8 cellular contexts compared by ENCODE assay signal in genomic region chr5:50711280-50711679, GRCh38. TPM values are rescaled to one million over a fixed set of nuclear protein-coding genes. Genes with fewer than 3 reads are reported as not detected.
DNase-seq lines count a peak whose midpoint lies in the region; ATAC-seq and TF ChIP-seq lines count a peak whose summit lies in the region.

No MANE protein-coding gene starts in this region.

- in situ Hi-C loops in HAP-1 (cut with MboI; ENCODE audit: low sequenced_read_pairs): no loop called here

- no peaks in the 10 kb centered on the region for H3K4me1 ChIP-seq in HAP-1

- ATAC-seq in GM18505 (IDR thresholded peaks at IDR 0.05; ENCODE audit: unreplicated experiment): peak; percentile 95

- H3K36me3 ChIP-seq in HAP-1 (replicated peaks): no peaks in the 10 kb centered on the region

- DNase-seq in HCEC 1CT (peak; percentile 20), M059J (ENCODE audit: low read depth) (peak; percentile 52), globus pallidus (ENCODE audit: low spot score) (peak; percentile 13), dedifferentiated amniotic fluid mesenchymal stem cell (ENCODE audit: extremely low spot score) (no peak), HAP-1 (ENCODE audit: low spot score in 2 of 2) (no peak)
- DNase-seq in activated CD4-positive, alpha-beta T cell treated with anti-CD3 and anti-CD28 coated beads, Interleukin-2, amount 50 U/mL, for 48 hours: peak; percentile 43 to 57
- DNase-seq in stimulated activated CD4-positive, alpha-beta T cell treated with anti-CD3 and anti-CD28 coated beads, TNF-alpha, amount 100 ng/mL, for 1 hour (ENCODE audit: low read depth in 3 of 3, low spot score in 1 of 3): peak in 2 of 3 donors; percentile 18 to 20

- H3K27me3 ChIP-seq in HAP-1 (ENCODE audit: low read depth): peaks cover 6% of the 10 kb centered on the region; the same call in 1 of the 2 replicates

- H3K4me3 ChIP-seq in HAP-1: no peak overlapping the region

- TF ChIP-seq POLR2A in GM18505 (IDR thresholded peaks at IDR 0.05; ENCODE audit: borderline replicate concordance, extremely low read depth, insufficient read depth, insufficient read length): peak; percentile 28

- H3K9me3 ChIP-seq in HAP-1: no peaks in the 10 kb centered on the region

RNA-seq across cellular contexts. Expression of gene PARP8, which starts 44.8 kb away (rescaled TPM):
- total RNA-seq in M059J (2014; rRNA removed; shearing (Covaris generic)): 1.9 and 4.1 TPM in 2 replicates

Comparison
In these comparisons a context has a peak if more than half of its experiments do, and no peak if none do; other contexts are left out.
1. DNase-seq: peak in HCEC 1CT (single experiment), M059J (single experiment), activated CD4-positive, alpha-beta T cell treated with anti-CD3 and anti-CD28 coated beads, Interleukin-2, amount 50 U/mL, for 48 hours (2 of 2), globus pallidus (single experiment) and stimulated activated CD4-positive, alpha-beta T cell treated with anti-CD3 and anti-CD28 coated beads, TNF-alpha, amount 100 ng/mL, for 1 hour (2 of 3); none in dedifferentiated amniotic fluid mesenchymal stem cell (single experiment) and HAP-1 (0 of 2).